In the genomic region with DNA sequence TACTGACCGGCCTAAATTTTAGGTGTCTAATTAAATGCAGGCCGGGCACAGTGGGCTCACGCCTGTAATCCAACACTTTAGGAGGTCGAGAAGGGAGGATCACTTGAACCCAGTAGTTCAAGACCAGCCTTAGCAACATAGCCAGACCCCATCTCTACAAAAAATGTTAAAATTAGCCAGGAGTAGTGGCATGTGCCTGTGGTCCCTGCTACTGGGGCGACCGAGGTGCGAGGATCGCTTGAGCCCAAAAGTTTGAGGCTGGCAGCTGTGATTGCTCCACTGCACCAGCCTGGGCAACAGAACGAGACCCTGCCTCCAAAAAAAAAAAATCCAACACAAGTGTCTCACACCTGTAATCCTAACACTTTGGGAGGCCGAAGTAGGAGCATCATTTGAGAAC, we compare ENCODE assay signal across 8 cellular contexts. TPM values are rescaled to one million over a fixed set of nuclear protein-coding genes. Genes with fewer than 3 reads are reported as not detected.
DNase-seq lines count a peak whose midpoint lies in the region; ATAC-seq and FAIRE-seq lines count a peak whose summit lies in the region.

No MANE protein-coding gene starts in this region.

- H3K9me3 ChIP-seq in stomach smooth muscle (ENCODE audit: control insufficient read depth in 2 of 2, low read length in 2 of 2) (no peaks in the 10 kb centered on the region), small intestine (ENCODE audit: control insufficient read depth, low read depth) (no peaks in the 10 kb centered on the region)

- H3K27me3 ChIP-seq in stomach smooth muscle (ENCODE audit: control insufficient read depth in 1 of 2, insufficient read depth in 2 of 2, low read length in 2 of 2) (peaks cover 2 to 4% of the 10 kb centered on the region in 2 donors), small intestine (ENCODE audit: control insufficient read depth in 2 of 2, insufficient read depth in 2 of 2, low read length in 2 of 2) (no peaks in the 10 kb centered on the region)

- no peak for ATAC-seq in memory B cell (ENCODE audit: low read depth)

- CTCF ChIA-PET in activated naive CD4-positive, alpha-beta T cell treated with anti-CD3 and anti-CD28 coated beads, Interleukin-2, amount 10 ng/mL, durations not matched to agents 7 days and 5 days (lab: Charles Lee), result no interaction called here
- CTCF ChIA-PET in activated CD4-positive, alpha-beta memory T cell treated with anti-CD3 and anti-CD28 coated beads, Interleukin-2, amount 10 ng/mL, durations not matched to agents 7 days and 5 days (lab: Charles Lee), result no interaction called here

- H3K4me3 ChIP-seq in stomach smooth muscle (ENCODE audit: low read length in 2 of 2) (peak overlapping the region; percentile 88 to 93), small intestine (ENCODE audit: low read depth in 1 of 2, low read length in 2 of 2) (no peak overlapping the region)

- WGBS in small intestine, 3 donors, result 73 to 79% (median 79%) methylated on average over 10 of the region's 10 CpGs

- POLR2A ChIA-PET in activated CD4-positive, alpha-beta memory T cell treated with anti-CD3 and anti-CD28 coated beads, Interleukin-2, amount 10 ng/mL, durations not matched to agents 7 days and 5 days (lab: Charles Lee), result interaction anchor here (1.4 to 3.1 kb wide), 4 partner anchors 22 to 258 kb away, joined by 3 to 19 read pairs (median 10); no protein-coding TSS in a partner anchor

- FAIRE-seq in small intestine (lab: Jason Lieb, UNC), result no peak

- no peaks in the 10 kb centered on the region for H3K27me3 Mint-ChIP-seq in activated naive CD4-positive, alpha-beta T cell treated with anti-CD3 and anti-CD28 coated beads, Interleukin-2, amount 10 ng/mL, durations not matched to agents 7 days and 5 days
- H3K27me3 Mint-ChIP-seq in activated CD4-positive, alpha-beta memory T cell treated with anti-CD3 and anti-CD28 coated beads, Interleukin-2, amount 10 ng/mL, durations not matched to agents 7 days and 5 days, result no peaks in the 10 kb centered on the region
- peaks cover 2% of the 10 kb centered on the region for H3K27me3 Mint-ChIP-seq in memory B cell

- H3K36me3 ChIP-seq in stomach smooth muscle (ENCODE audit: control insufficient read depth in 2 of 2, insufficient read depth in 2 of 2, low read length in 2 of 2), result no peaks in the 10 kb centered on the region
- H3K36me3 ChIP-seq in small intestine (ENCODE audit: control insufficient read depth in 2 of 2, insufficient read depth in 2 of 2, low read length in 2 of 2), result no peaks in the 10 kb centered on the region

- peaks cover 7% of the 10 kb centered on the region for H3K4me1 ChIP-seq in stomach smooth muscle (ENCODE audit: control insufficient read depth, insufficient read depth, low read length)
- peaks cover 0 to 2% of the 10 kb centered on the region in 2 donors for H3K4me1 ChIP-seq in small intestine (ENCODE audit: control insufficient read depth in 2 of 2, insufficient read depth in 1 of 2, low read depth in 1 of 2, low read length in 1 of 2)

- no peaks in the 10 kb centered on the region for H3K9me3 Mint-ChIP-seq in activated naive CD4-positive, alpha-beta T cell treated with anti-CD3 and anti-CD28 coated beads, Interleukin-2, amount 10 ng/mL, durations not matched to agents 7 days and 5 days
- H3K9me3 Mint-ChIP-seq in activated CD4-positive, alpha-beta memory T cell treated with anti-CD3 and anti-CD28 coated beads, Interleukin-2, amount 10 ng/mL, durations not matched to agents 7 days and 5 days, result no peaks in the 10 kb centered on the region
- H3K9me3 Mint-ChIP-seq in memory B cell, result no peaks in the 10 kb centered on the region

- H3K36me3 Mint-ChIP-seq in activated naive CD4-positive, alpha-beta T cell treated with anti-CD3 and anti-CD28 coated beads, Interleukin-2, amount 10 ng/mL, durations not matched to agents 7 days and 5 days, result peaks cover 4% of the 10 kb centered on the region
- H3K36me3 Mint-ChIP-seq in activated CD4-positive, alpha-beta memory T cell treated with anti-CD3 and anti-CD28 coated beads, Interleukin-2, amount 10 ng/mL, durations not matched to agents 7 days and 5 days (ENCODE audit: low read depth), result peaks cover 11% of the 10 kb centered on the region
- no peaks in the 10 kb centered on the region for H3K36me3 Mint-ChIP-seq in memory B cell

- H3K27ac Mint-ChIP-seq in activated naive CD4-positive, alpha-beta T cell treated with anti-CD3 and anti-CD28 coated beads, Interleukin-2, amount 10 ng/mL, durations not matched to agents 7 days and 5 days, result peak overlapping the region; percentile 71
- H3K27ac Mint-ChIP-seq in activated CD4-positive, alpha-beta memory T cell treated with anti-CD3 and anti-CD28 coated beads, Interleukin-2, amount 10 ng/mL, durations not matched to agents 7 days and 5 days, result no peak overlapping the region
- H3K27ac Mint-ChIP-seq in memory B cell, result peak overlapping the region; percentile 74

- peak overlapping the region; percentile 99 for H3K4me3 Mint-ChIP-seq in activated naive CD4-positive, alpha-beta T cell treated with anti-CD3 and anti-CD28 coated beads, Interleukin-2, amount 10 ng/mL, durations not matched to agents 7 days and 5 days
- peak overlapping the region; percentile 92 for H3K4me3 Mint-ChIP-seq in activated CD4-positive, alpha-beta memory T cell treated with anti-CD3 and anti-CD28 coated beads, Interleukin-2, amount 10 ng/mL, durations not matched to agents 7 days and 5 days
- peak overlapping the region; percentile 92 for H3K4me3 Mint-ChIP-seq in memory B cell

- H3K4me1 Mint-ChIP-seq in activated naive CD4-positive, alpha-beta T cell treated with anti-CD3 and anti-CD28 coated beads, Interleukin-2, amount 10 ng/mL, durations not matched to agents 7 days and 5 days, result peaks cover 50% of the 10 kb centered on the region
- peaks cover 42% of the 10 kb centered on the region for H3K4me1 Mint-ChIP-seq in activated CD4-positive, alpha-beta memory T cell treated with anti-CD3 and anti-CD28 coated beads, Interleukin-2, amount 10 ng/mL, durations not matched to agents 7 days and 5 days
- H3K4me1 Mint-ChIP-seq in memory B cell, result peaks cover 10% of the 10 kb centered on the region

- H3K9ac ChIP-seq in stomach smooth muscle (ENCODE audit: low read length in 2 of 2), result no peak overlapping the region

- no peak for DNase-seq in activated naive CD4-positive, alpha-beta T cell treated with anti-CD3 and anti-CD28 coated beads, Interleukin-2, amount 10 ng/mL, durations not matched to agents 7 days and 5 days
- DNase-seq in activated naive CD4-positive, alpha-beta T cell treated with Interleukin-2 at 50 U/mL for 16 hours, result no peak
- no peak for DNase-seq in activated CD4-positive, alpha-beta memory T cell treated with anti-CD3 and anti-CD28 coated beads, Interleukin-2, amount 10 ng/mL, durations not matched to agents 7 days and 5 days
- DNase-seq in memory B cell (ENCODE audit: low spot score in 2 of 2), result no peak
- DNase-seq in germinal center (ENCODE audit: low spot score), result no peak
- DNase-seq in small intestine, result no peak
- no peak for DNase-seq in anterior cingulate cortex (lab: John Stamatoyannopoulos, UW)

- H3K27ac ChIP-seq in stomach smooth muscle (ENCODE audit: low read length), result no peak overlapping the region
- H3K27ac ChIP-seq in small intestine (ENCODE audit: low read depth in 1 of 2, low read length in 1 of 2), result no peak overlapping the region

RNA-seq across cellular contexts. Expression of a gene that starts 0.5 kb away (rescaled TPM):
- 10 to 100 TPM; 28.8 to 30.7 TPM for total RNA-seq in activated CD4-positive, alpha-beta memory T cell treated with anti-CD3 and anti-CD28 coated beads, Interleukin-2, amount 10 ng/mL, durations not matched to agents 7 days and 5 days
- 10 to 100 TPM; 14.1 to 18.4 (median 17.1) TPM for polyA plus RNA-seq in small intestine

RNA-seq across cellular contexts. Expression of a gene that starts 5.0 kb away (rescaled TPM):
- 1 to 10 TPM; 4.3 to 4.8 TPM for total RNA-seq in activated CD4-positive, alpha-beta memory T cell treated with anti-CD3 and anti-CD28 coated beads, Interleukin-2, amount 10 ng/mL, durations not matched to agents 7 days and 5 days
- 1 to 10 TPM in 2 of 3 donors, not detected in 1; 2.2 to 4.9 TPM for polyA plus RNA-seq in small intestine

Comparison
In these comparisons a context has a peak if more than half of its experiments do, and no peak if none do; other contexts are left out.
1. H3K4me3 ChIP-seq: peak in stomach smooth muscle (2 of 2); none in small intestine (0 of 2).
2. Peak in every context shown above with its lines, with median percentiles within 50 percentile points of each other: H3K4me3 Mint-ChIP-seq.